ENCODE assay signal across 8 cellular contexts in the genomic region with DNA sequence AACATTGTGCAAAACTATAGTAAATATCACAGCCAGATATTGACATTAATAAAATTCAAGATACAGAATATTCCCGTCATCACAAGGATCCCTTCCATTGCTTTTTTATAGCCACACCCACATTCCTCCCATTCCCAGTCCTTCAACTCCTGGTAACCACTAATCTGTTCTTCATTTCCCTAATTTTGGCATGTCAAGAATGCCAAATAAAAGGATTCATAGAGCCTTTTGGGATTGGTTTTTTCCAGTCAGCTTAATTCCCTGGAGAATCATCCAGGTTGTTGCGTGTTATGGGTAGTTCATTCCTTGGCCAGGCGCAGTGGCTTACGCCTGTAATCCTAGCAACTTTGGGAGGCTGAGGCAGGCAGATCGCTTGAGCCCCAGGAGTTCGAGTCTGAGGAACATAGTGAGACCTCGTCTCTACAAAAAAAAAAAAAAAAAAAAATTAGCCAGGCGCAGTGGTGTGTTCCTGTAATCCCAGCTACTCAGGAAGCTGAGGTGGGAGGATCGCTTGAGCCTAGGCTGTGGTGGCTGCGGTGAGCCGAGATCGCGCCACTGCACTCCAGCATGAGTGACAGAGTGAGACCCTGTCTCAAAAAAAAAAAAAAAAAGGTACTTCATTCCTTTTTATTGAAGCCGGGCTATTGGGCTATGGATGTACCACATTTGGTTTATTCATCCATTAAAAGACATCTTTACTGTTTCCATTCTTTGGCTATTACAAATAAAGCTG. TPM values are rescaled to one million over a fixed set of nuclear protein-coding genes. Genes with fewer than 3 reads are reported as not detected.
DNase-seq lines count a peak whose midpoint lies in the region; ATAC-seq and TF ChIP-seq lines count a peak whose summit lies in the region.

No MANE protein-coding gene starts in this region.

- DNase-seq in COLO829 (ENCODE audit: low spot score) (peak; percentile 20), adipocyte (ENCODE audit: low read depth) (peak; percentile 65), transverse colon (no peak), OCI-M2 (lab: John Stamatoyannopoulos, UW; ENCODE audit: unreplicated experiment) (no peak), Ammon's horn (ENCODE audit: low spot score) (no peak), posterior cingulate gyrus (no peak)
- peak in 2 of 10 donors; percentile 13 to 22 for DNase-seq in naive thymus-derived CD8-positive, alpha-beta T cell

- H3K27me3 ChIP-seq in adipocyte (replicated peaks; ENCODE audit: control insufficient read depth, insufficient read depth, low read length) (no peaks in the 10 kb centered on the region), transverse colon (no peaks in the 10 kb centered on the region)

- H3K9me3 Mint-ChIP-seq in naive thymus-derived CD8-positive, alpha-beta T cell, result no peaks in the 10 kb centered on the region

- peaks cover 13 to 63% (median 54%) of the 10 kb centered on the region in 4 donors for H3K4me1 Mint-ChIP-seq in naive thymus-derived CD8-positive, alpha-beta T cell

- H3K4me1 ChIP-seq in adipocyte (ENCODE audit: control insufficient read depth, insufficient read depth, low read length) (peaks cover 13% of the 10 kb centered on the region), transverse colon (peaks cover 4 to 41% (median 20%) of the 10 kb centered on the region in 4 donors)

- TF ChIP-seq RAD21 in Ishikawa (IDR thresholded peaks at IDR 0.05; ENCODE audit: low read depth), result no peak

- peak overlapping the region in 1 of 4 donors; percentile 98 for H3K27ac ChIP-seq in transverse colon

- ATAC-seq in naive thymus-derived CD8-positive, alpha-beta T cell, result no peak

- no peak for TF ChIP-seq POLR2A in transverse colon (IDR thresholded peaks at IDR 0.05)

- peaks cover 0 to 4% (median 0%) of the 10 kb centered on the region in 3 donors for H3K36me3 Mint-ChIP-seq in naive thymus-derived CD8-positive, alpha-beta T cell

- H3K4me3 Mint-ChIP-seq in naive thymus-derived CD8-positive, alpha-beta T cell, result peak overlapping the region in 8 of 10 donors; percentile 15 to 56 (median 35)

- TF ChIP-seq EP300 in Ishikawa (IDR thresholded peaks at IDR 0.05; ENCODE audit: borderline replicate concordance) (no peak), transverse colon (IDR thresholded peaks at IDR 0.05; ENCODE audit: low read depth) (no peak)

- peak overlapping the region in 6 of 10 donors; percentile 37 to 80 (median 64) for H3K27ac Mint-ChIP-seq in naive thymus-derived CD8-positive, alpha-beta T cell

- H3K4me3 ChIP-seq in adipocyte (ENCODE audit: low read length) (no peak overlapping the region), transverse colon (no peak overlapping the region)

- peaks cover 0 to 5% (median 0%) of the 10 kb centered on the region in 5 donors for H3K27me3 Mint-ChIP-seq in naive thymus-derived CD8-positive, alpha-beta T cell

- peaks cover 3% of the 10 kb centered on the region for H3K36me3 ChIP-seq in adipocyte (ENCODE audit: control insufficient read depth, insufficient read depth, low read length, severe bottlenecking)
- no peaks in the 10 kb centered on the region for H3K36me3 ChIP-seq in transverse colon

- POLR2A ChIA-PET in naive thymus-derived CD8-positive, alpha-beta T cell (lab: Charles Lee), result interaction anchor here (0.6 to 3.9 kb wide), 6 partner anchors 10 to 140 kb away, joined by 3 to 47 read pairs (median 4); no protein-coding TSS in a partner anchor

- in situ Hi-C loops in transverse colon (cut with MboI; ENCODE audit: low pct_ligation_motif_present in 1 of 4, low pct_unique_long_range_greater_than_20kb in 1 of 4, low sequenced_read_pairs in 3 of 4), result no loop called here

- H3K9me3 ChIP-seq in adipocyte (ENCODE audit: control insufficient read depth, low read length), result no peaks in the 10 kb centered on the region
- H3K9me3 ChIP-seq in transverse colon, result no peaks in the 10 kb centered on the region

- 84 to 91% methylated on average over 13 to 14 of the region's 14 CpGs for WGBS in transverse colon (ENCODE audit: low coverage in 1 of 2), 2 donors

- TF ChIP-seq CTCF in transverse colon (IDR thresholded peaks at IDR 0.05), result no peak

- H3K9ac ChIP-seq in adipocyte (ENCODE audit: low read length), result no peak overlapping the region

- intact Hi-C loops in transverse colon (cut with DNase I; ENCODE audit: low total_unique reads) (no loop called here), posterior cingulate gyrus (cut with DNase I) (loop anchor here (5.0 kb wide), 2 partner anchors 188 to 238 kb away; a partner anchor contains a TSS)

TF ChIP-seq in Ishikawa, 13 proteins besides CTCF, POLR2A, EP300 and RAD21:
- TF ChIP-seq TEAD4 (IDR thresholded peaks at IDR 0.05), result peak; percentile 39
- no peak for TF ChIP-seq ZBTB7A (IDR thresholded peaks at IDR 0.05; ENCODE audit: low read depth)
- TF ChIP-seq FOXM1 (IDR thresholded peaks at IDR 0.05; ENCODE audit: borderline replicate concordance, low read depth), result no peak
- TF ChIP-seq CREB1 (IDR thresholded peaks at IDR 0.05; ENCODE audit: low read depth), result no peak
- TF ChIP-seq, protein P1, sequence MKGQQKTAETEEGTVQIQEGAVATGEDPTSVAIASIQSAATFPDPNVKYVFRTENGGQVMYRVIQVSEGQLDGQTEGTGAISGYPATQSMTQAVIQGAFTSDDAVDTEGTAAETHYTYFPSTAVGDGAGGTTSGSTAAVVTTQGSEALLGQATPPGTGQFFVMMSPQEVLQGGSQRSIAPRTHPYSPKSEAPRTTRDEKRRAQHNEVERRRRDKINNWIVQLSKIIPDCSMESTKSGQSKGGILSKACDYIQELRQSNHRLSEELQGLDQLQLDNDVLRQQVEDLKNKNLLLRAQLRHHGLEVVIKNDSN (IDR thresholded peaks at IDR 0.05), result no peak

RNA-seq across cellular contexts. Expression of a gene that starts 2.7 kb away (rescaled TPM):
- total RNA-seq in naive thymus-derived CD8-positive, alpha-beta T cell, result 10 to 100 TPM; 66.0 to 67.5 TPM
- 10 to 100 TPM; 23.9 to 30.6 (median 25.6) TPM for polyA plus RNA-seq in naive thymus-derived CD8-positive, alpha-beta T cell
- total RNA-seq in transverse colon, result 100 to 1,000 TPM in 3 of 4 donors, 10 to 100 TPM in 1; 74.0 to 160 (median 143) TPM

RNA-seq across cellular contexts. Expression of a gene that starts 27.1 kb away (rescaled TPM):
- 100 to 1,000 TPM; 109 to 110 TPM for total RNA-seq in naive thymus-derived CD8-positive, alpha-beta T cell
- 10 to 100 TPM; 61.4 to 80.4 (median 71.8) TPM for polyA plus RNA-seq in naive thymus-derived CD8-positive, alpha-beta T cell
- total RNA-seq in transverse colon, result 100 to 1,000 TPM; 226 to 303 (median 254) TPM

RNA-seq across cellular contexts. Expression of a gene that starts 35.4 kb away (rescaled TPM):
- 100 to 1,000 TPM; 123 to 129 TPM for total RNA-seq in naive thymus-derived CD8-positive, alpha-beta T cell
- polyA plus RNA-seq in naive thymus-derived CD8-positive, alpha-beta T cell, result 10 to 100 TPM; 25.3 to 48.2 (median 41.1) TPM
- 100 to 1,000 TPM in 1 of 4 donors, 10 to 100 TPM in 3; 41.1 to 202 (median 42.3) TPM for total RNA-seq in transverse colon

Comparison
In these comparisons a context has a peak if more than half of its experiments do, and no peak if none do; other contexts are left out.
1. DNase-seq: peak in COLO829 (single experiment) and adipocyte (single experiment); none in transverse colon (single experiment), OCI-M2 (single experiment), Ammon's horn (single experiment) and posterior cingulate gyrus (0 of 10).